Comparison of ENCODE assay signal across 15 cellular contexts in the genomic region with DNA sequence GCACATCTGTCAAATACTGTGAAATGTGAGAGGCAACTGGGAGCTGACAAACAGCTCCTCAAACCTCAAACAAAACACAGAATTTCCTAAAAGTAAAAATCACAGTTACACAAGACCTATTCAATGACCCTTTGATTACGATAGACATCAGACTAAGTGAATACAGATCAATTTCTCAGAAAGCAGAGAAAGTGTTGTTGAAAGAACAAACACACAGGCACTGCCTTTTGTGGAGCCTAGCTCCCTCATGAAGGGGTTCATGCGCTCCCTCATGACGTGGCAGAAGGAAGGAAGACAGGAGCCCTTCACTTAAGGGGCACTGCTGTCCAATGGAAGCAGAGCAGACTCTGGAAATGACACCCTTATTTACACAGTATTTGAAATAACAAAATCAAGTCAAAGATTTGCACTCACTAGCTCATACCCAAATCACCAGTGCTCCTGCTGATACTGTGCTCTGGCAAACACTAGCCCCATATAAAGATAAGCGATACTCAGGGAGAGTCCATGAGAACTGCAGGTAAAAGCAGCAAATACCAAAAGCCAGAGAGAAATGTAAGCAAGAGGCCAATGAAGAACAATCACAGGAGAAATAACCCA.
DNase-seq lines count a peak whose midpoint lies in the region; ATAC-seq and TF ChIP-seq lines count a peak whose summit lies in the region.
"Had no signal": no experiment of that assay in that cellular context is flagged by ENCODE, and none has a peak within 500 bp of the region (broad histone marks: within the 10 kb centered on the region; RNA-seq: fewer than 3 reads in every experiment).

No MANE protein-coding gene starts in this region.

- no peaks in the 10 kb centered on the region for H3K27me3 ChIP-seq in cardiac muscle cell
- no peaks in the 10 kb centered on the region for H3K27me3 ChIP-seq in upper lobe of right lung

- H3K27me3 Mint-ChIP-seq in activated CD4-positive, alpha-beta T cell treated with anti-CD3 and anti-CD28 coated beads, Interleukin-2, amount 10 ng/mL, durations not matched to agents 24 days and 14 days = no peaks in the 10 kb centered on the region

- DNase-seq in cardiac muscle cell (ENCODE audit: low read depth in 1 of 2, low spot score in 1 of 2) = no peak
- no peak for DNase-seq in Right ventricle myocardium superior
- peak; percentile 69 for DNase-seq in NCI-H146 (lab: John Stamatoyannopoulos, UW)
- DNase-seq in left lobe of liver (ENCODE audit: low spot score) = no peak
- DNase-seq in upper lobe of right lung = no peak
- DNase-seq in activated CD4-positive, alpha-beta T cell treated with anti-CD3 and anti-CD28 coated beads, Interleukin-2, amount 10 ng/mL, durations not matched to agents 24 days and 14 days = no peak
- no peak for DNase-seq in posterior vena cava (ENCODE audit: low spot score)
- no peak for DNase-seq in foreskin fibroblast
- DNase-seq: activated naive CD4-positive, alpha-beta T cell treated with Interleukin-2 at 50 U/mL for 16 hours; DMS53; effector memory CD4-positive, alpha-beta T cell; H7; lower lobe of right lung; stimulated activated CD4-positive, alpha-beta T cell treated with anti-CD3 and anti-CD28 coated beads, Interleukin-4, amount 100 ng/mL, for 4 hours; trophoblast cell had no signal

- H3K36me3 ChIP-seq in cardiac muscle cell (no peaks in the 10 kb centered on the region), upper lobe of right lung (no peaks in the 10 kb centered on the region)
- H3K36me3 ChIP-seq: lower lobe of right lung had no signal

- peaks cover 15% of the 10 kb centered on the region for H3K36me3 Mint-ChIP-seq in activated CD4-positive, alpha-beta T cell treated with anti-CD3 and anti-CD28 coated beads, Interleukin-2, amount 10 ng/mL, durations not matched to agents 24 days and 14 days (ENCODE audit: low read depth)

- intact Hi-C loops in Right ventricle myocardium superior (cut with DNase I) (no loop called here), upper lobe of right lung (cut with DNase I) (no loop called here), posterior vena cava (cut with DNase I) (no loop called here)
- intact Hi-C loops in activated CD4-positive, alpha-beta T cell treated with anti-CD3 and anti-CD28 coated beads, Interleukin-2, amount 10 ng/mL, durations not matched to agents 24 days and 14 days (cut with micrococcal nuclease) = loop anchor here (5.0 kb wide), 2 partner anchors 42 to 253 kb away; no protein-coding TSS in a partner anchor

- no peaks in the 10 kb centered on the region for H3K9me3 ChIP-seq in cardiac muscle cell (ENCODE audit: low read depth)
- H3K9me3 ChIP-seq in upper lobe of right lung = no peaks in the 10 kb centered on the region
- H3K9me3 ChIP-seq: lower lobe of right lung had no signal

- no peak overlapping the region for H3K27ac Mint-ChIP-seq in activated CD4-positive, alpha-beta T cell treated with anti-CD3 and anti-CD28 coated beads, Interleukin-2, amount 10 ng/mL, durations not matched to agents 24 days and 14 days

- ATAC-seq in Right ventricle myocardium superior (ENCODE audit: poor library complexity) (no peak), left lobe of liver (peak; percentile 86), upper lobe of right lung (peak; percentile 35)

- H3K4me1 Mint-ChIP-seq in activated CD4-positive, alpha-beta T cell treated with anti-CD3 and anti-CD28 coated beads, Interleukin-2, amount 10 ng/mL, durations not matched to agents 24 days and 14 days = peaks cover 36% of the 10 kb centered on the region

- H3K27ac ChIP-seq in cardiac muscle cell (peak overlapping the region; percentile 48), upper lobe of right lung (no peak overlapping the region)
- H3K27ac ChIP-seq: lower lobe of right lung had no signal

- no peak overlapping the region for H3K4me3 ChIP-seq in cardiac muscle cell
- H3K4me3 ChIP-seq in upper lobe of right lung = no peak overlapping the region
- H3K4me3 ChIP-seq in foreskin fibroblast (ENCODE audit: low read depth in 1 of 2, low read length in 2 of 2) = no peak overlapping the region
- H3K4me3 ChIP-seq: lower lobe of right lung had no signal

- peaks cover 34% of the 10 kb centered on the region for H3K4me1 ChIP-seq in cardiac muscle cell (ENCODE audit: low read depth)
- H3K4me1 ChIP-seq in upper lobe of right lung = no peaks in the 10 kb centered on the region
- H3K4me1 ChIP-seq: lower lobe of right lung had no signal

- H3K9me3 Mint-ChIP-seq in activated CD4-positive, alpha-beta T cell treated with anti-CD3 and anti-CD28 coated beads, Interleukin-2, amount 10 ng/mL, durations not matched to agents 24 days and 14 days = no peaks in the 10 kb centered on the region

- no peak overlapping the region for H3K4me3 Mint-ChIP-seq in activated CD4-positive, alpha-beta T cell treated with anti-CD3 and anti-CD28 coated beads, Interleukin-2, amount 10 ng/mL, durations not matched to agents 24 days and 14 days

- TF ChIP-seq CTCF in cardiac muscle cell (IDR thresholded peaks at IDR 0.05; ENCODE audit: low read depth, low read length) = no peak
- no peak for TF ChIP-seq CTCF in upper lobe of right lung (IDR thresholded peaks at IDR 0.05)
- no peak for TF ChIP-seq CTCF in foreskin fibroblast (IDR thresholded peaks at IDR 0.05; ENCODE audit: low read depth, low read length)
